In the genomic region with DNA sequence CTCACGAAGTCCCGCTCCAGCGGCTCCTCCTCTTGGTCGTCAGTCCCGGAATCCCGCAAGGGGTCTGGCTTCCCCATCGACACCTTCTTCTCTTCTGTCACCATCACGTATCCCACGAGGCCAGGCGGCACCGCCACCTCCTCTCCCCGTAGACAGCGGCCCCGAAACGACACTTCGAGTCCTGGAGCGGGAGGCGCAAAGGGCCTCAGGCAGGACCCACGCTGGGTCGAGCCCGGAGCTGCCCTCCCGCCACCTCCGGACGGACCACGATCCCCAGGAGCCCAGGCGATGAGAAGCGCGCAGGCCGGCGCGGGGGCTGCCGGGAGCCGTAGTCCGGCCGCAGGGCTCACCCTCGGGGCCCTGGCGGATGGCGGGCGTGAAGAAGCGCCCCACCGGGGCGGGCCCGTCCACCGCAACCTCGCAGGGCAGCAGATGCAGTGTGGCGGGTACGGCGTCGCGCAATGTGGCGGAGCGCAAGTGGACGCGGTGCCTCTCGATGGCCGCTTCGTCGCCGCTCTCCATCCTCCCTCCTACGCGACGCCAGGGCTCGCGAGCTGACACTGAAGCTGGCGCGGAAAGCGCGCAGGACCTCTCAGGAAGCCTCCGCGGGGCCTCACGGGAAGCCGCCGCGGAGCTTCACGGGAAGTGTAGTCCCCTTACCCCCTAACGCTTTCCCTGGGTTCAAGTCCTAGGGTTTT, we compare ENCODE assay signal across 8 cellular contexts. TPM values are rescaled to one million over a fixed set of nuclear protein-coding genes. Genes with fewer than 3 reads are reported as not detected.
A peak's percentile ranks its signal among the peaks of the same experiment; 100 is the strongest.
DNase-seq lines count a peak whose midpoint lies in the region; ATAC-seq and TF ChIP-seq lines count a peak whose summit lies in the region.

A gene (minus strand): TSS at position 562 of the 698 bp plus-strand sequence. CDS start 40 bp downstream, at position 522.

- H3K27me3 Mint-ChIP-seq in nephron progenitor cell (ENCODE audit: low read depth, poor library complexity): peaks cover 25% of the 10 kb centered on the region
- no peaks in the 10 kb centered on the region for H3K27me3 Mint-ChIP-seq in stimulated activated naive CD8-positive, alpha-beta T cell treated with anti-CD3 and anti-CD28 coated beads, Interleukin-15, Interleukin-2, amounts not matched to agents 100 ng/mL and 50 ng/mL, for 24 hours

- no peak within 1 kb of the TSS for H3K27ac Mint-ChIP-seq in nephron progenitor cell
- H3K27ac Mint-ChIP-seq in stimulated activated naive CD8-positive, alpha-beta T cell treated with anti-CD3 and anti-CD28 coated beads, Interleukin-15, Interleukin-2, amounts not matched to agents 100 ng/mL and 50 ng/mL, for 24 hours: peak within 1 kb of the TSS; percentile 96

- H3K4me3 ChIP-seq in DND-41 (ENCODE audit: low read depth in 1 of 2, low read length in 2 of 2) (peak within 1 kb of the TSS; percentile 89 to 100), Karpas-422 (ENCODE audit: low read length) (peak within 1 kb of the TSS; percentile 93), RWPE2 (ENCODE audit: severe bottlenecking) (peak within 1 kb of the TSS; percentile 97)

- H3K36me3 Mint-ChIP-seq in nephron progenitor cell (ENCODE audit: low read depth): peaks cover 23% of the 10 kb centered on the region
- H3K36me3 Mint-ChIP-seq in stimulated activated naive CD8-positive, alpha-beta T cell treated with anti-CD3 and anti-CD28 coated beads, Interleukin-15, Interleukin-2, amounts not matched to agents 100 ng/mL and 50 ng/mL, for 24 hours (ENCODE audit: low read depth): peaks cover 47% of the 10 kb centered on the region

- H3K9ac ChIP-seq in DND-41 (ENCODE audit: low read depth, low read length) (peak within 1 kb of the TSS; percentile 80), Karpas-422 (ENCODE audit: low read length) (peak within 1 kb of the TSS; percentile 89)

- H3K4me1 ChIP-seq in DND-41 (ENCODE audit: insufficient read depth, low read length) (peaks cover 48% of the 10 kb centered on the region), Karpas-422 (ENCODE audit: low read length) (peaks cover 16% of the 10 kb centered on the region), RWPE2 (ENCODE audit: insufficient read depth, poor library complexity, severe bottlenecking) (no peaks in the 10 kb centered on the region)

- H3K36me3 ChIP-seq in DND-41 (ENCODE audit: insufficient read depth, low read length) (peaks cover 47% of the 10 kb centered on the region), Karpas-422 (ENCODE audit: insufficient read depth, low read length) (peaks cover 10% of the 10 kb centered on the region; the same call in 1 of the 2 replicates), RWPE2 (ENCODE audit: low read depth) (peaks cover 36% of the 10 kb centered on the region)

- H3K27me3 ChIP-seq in DND-41 (ENCODE audit: insufficient read depth, low read length, poor library complexity) (no peaks in the 10 kb centered on the region), Karpas-422 (ENCODE audit: low read length) (no peaks in the 10 kb centered on the region), RWPE2 (ENCODE audit: insufficient read depth, poor library complexity, severe bottlenecking) (no peaks in the 10 kb centered on the region)

- ATAC-seq in DND-41 (ENCODE audit: insufficient read depth, low read depth) (peak; percentile 93), GM21786 (IDR thresholded peaks at IDR 0.05; ENCODE audit: unreplicated experiment) (peak; percentile 83), RWPE2 (ENCODE audit: low read depth) (peak; percentile 82)

- H3K9me3 Mint-ChIP-seq in nephron progenitor cell: no peaks in the 10 kb centered on the region
- H3K9me3 Mint-ChIP-seq in stimulated activated naive CD8-positive, alpha-beta T cell treated with anti-CD3 and anti-CD28 coated beads, Interleukin-15, Interleukin-2, amounts not matched to agents 100 ng/mL and 50 ng/mL, for 24 hours: no peaks in the 10 kb centered on the region

- peak within 1 kb of the TSS; percentile 95 for H3K4me3 Mint-ChIP-seq in nephron progenitor cell
- H3K4me3 Mint-ChIP-seq in stimulated activated naive CD8-positive, alpha-beta T cell treated with anti-CD3 and anti-CD28 coated beads, Interleukin-15, Interleukin-2, amounts not matched to agents 100 ng/mL and 50 ng/mL, for 24 hours: peak within 1 kb of the TSS; percentile 98

- H3K4me1 Mint-ChIP-seq in nephron progenitor cell: peaks cover 24% of the 10 kb centered on the region
- peaks cover 25% of the 10 kb centered on the region for H3K4me1 Mint-ChIP-seq in stimulated activated naive CD8-positive, alpha-beta T cell treated with anti-CD3 and anti-CD28 coated beads, Interleukin-15, Interleukin-2, amounts not matched to agents 100 ng/mL and 50 ng/mL, for 24 hours (ENCODE audit: low read depth)

- H3K9me2 ChIP-seq in Karpas-422 (replicated peaks; ENCODE audit: insufficient read depth, low read length): no peaks in the 10 kb centered on the region

- DNase-seq in DND-41: peak; percentile 83
- DNase-seq in Karpas-422: peak; percentile 96
- no peak for DNase-seq in RWPE2 (ENCODE audit: low spot score)
- peak; percentile 57 for DNase-seq in activated effector memory CD4-positive, alpha-beta T cell treated with Interleukin-2 at 50 U/mL for 16 hours
- DNase-seq in fibroblast of the conjunctiva (ENCODE audit: low read depth): peak; percentile 55
- DNase-seq in nephron progenitor cell: peak; percentile 77

- TF ChIP-seq CTCF in DND-41 (IDR thresholded peaks at IDR 0.05; ENCODE audit: borderline replicate concordance, extremely low read depth, low read length, poor library complexity, severe bottlenecking) (no peak), RWPE2 (IDR thresholded peaks at IDR 0.05; ENCODE audit: poor library complexity, severe bottlenecking) (no peak), nephron progenitor cell (IDR thresholded peaks at IDR 0.05) (no peak)

- H4K20me1 ChIP-seq in DND-41 (ENCODE audit: insufficient read depth, low read length): peaks cover 40% of the 10 kb centered on the region
- peaks cover 12% of the 10 kb centered on the region; the same call in 1 of the 2 replicates for H4K20me1 ChIP-seq in Karpas-422 (ENCODE audit: insufficient read depth, low read depth, low read length)

- H3K79me2 ChIP-seq in DND-41 (ENCODE audit: insufficient read depth, low read length) (peaks cover 44% of the 10 kb centered on the region), Karpas-422 (ENCODE audit: low read length) (peaks cover 33% of the 10 kb centered on the region)

- H3K27ac ChIP-seq in DND-41 (ENCODE audit: low read length) (peak within 1 kb of the TSS; percentile 90), Karpas-422 (ENCODE audit: low read length) (peak within 1 kb of the TSS; percentile 60), RWPE2 (ENCODE audit: poor library complexity, severe bottlenecking) (peak within 1 kb of the TSS; percentile 30)

- H3K4me2 ChIP-seq in DND-41 (ENCODE audit: insufficient read depth, low read length) (peak within 1 kb of the TSS; percentile 88), Karpas-422 (ENCODE audit: low read depth, low read length, poor library complexity, severe bottlenecking) (peak within 1 kb of the TSS; percentile 95)

- peak within 1 kb of the TSS; percentile 85 for H2AFZ ChIP-seq in DND-41 (ENCODE audit: low read depth, low read length)
- H2AFZ ChIP-seq in Karpas-422 (ENCODE audit: low read length): peak within 1 kb of the TSS; percentile 69; the same call in 1 of the 2 replicates

- H3K9me3 ChIP-seq in DND-41 (ENCODE audit: insufficient read depth, low read length, severe bottlenecking) (no peaks in the 10 kb centered on the region), Karpas-422 (ENCODE audit: low read length) (no peaks in the 10 kb centered on the region), RWPE2 (ENCODE audit: severe bottlenecking) (no peaks in the 10 kb centered on the region)

RNA-seq across cellular contexts. Expression of the gene that starts here (rescaled TPM):
- 70.7 and 133 TPM in 2 replicates for total RNA-seq in Karpas-422 (2014; rRNA removed; shearing (Covaris generic); ENCODE audit: low replicate concordance)

Comparison
In these comparisons a context has a peak if more than half of its experiments do, and no peak if none do; other contexts are left out.
1. H3K27ac ChIP-seq: peak in every context shown above with its lines; median percentile 90 in DND-41; 60 in Karpas-422; 30 in RWPE2.